ENCODE assay signal across 1 cellular context in the genomic region with DNA sequence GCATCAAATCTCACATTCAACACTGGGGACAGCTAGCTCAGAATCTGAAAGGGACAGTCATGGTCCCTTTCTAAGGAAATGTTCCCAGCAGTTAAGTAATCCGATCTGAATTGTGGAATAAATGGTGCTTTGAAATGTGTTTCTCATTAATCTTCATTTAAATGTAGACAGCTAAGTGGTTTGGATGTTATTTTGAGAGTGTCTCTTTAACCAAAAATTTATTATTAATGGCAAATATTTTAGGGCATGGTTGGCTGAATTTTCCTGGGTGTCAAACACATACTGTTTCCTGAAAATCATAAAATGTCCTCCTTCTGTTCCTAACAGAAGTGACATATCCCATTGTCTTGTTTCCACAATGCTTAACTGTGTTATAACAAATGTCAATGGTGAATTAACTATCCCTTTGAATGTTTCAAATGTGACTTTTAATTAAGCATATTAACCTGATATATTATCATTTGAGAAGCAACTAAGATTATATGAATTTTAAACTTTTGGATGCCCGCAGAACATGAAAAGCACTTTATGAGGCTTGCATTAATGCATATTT.
TF ChIP-seq lines count a peak whose summit lies in the region.

No MANE protein-coding gene starts in this region.

TF ChIP-seq in K562, 482 proteins besides CTCF, POLR2A, EP300 and RAD21 (continued from another document):
- TF ChIP-seq, protein P1, sequence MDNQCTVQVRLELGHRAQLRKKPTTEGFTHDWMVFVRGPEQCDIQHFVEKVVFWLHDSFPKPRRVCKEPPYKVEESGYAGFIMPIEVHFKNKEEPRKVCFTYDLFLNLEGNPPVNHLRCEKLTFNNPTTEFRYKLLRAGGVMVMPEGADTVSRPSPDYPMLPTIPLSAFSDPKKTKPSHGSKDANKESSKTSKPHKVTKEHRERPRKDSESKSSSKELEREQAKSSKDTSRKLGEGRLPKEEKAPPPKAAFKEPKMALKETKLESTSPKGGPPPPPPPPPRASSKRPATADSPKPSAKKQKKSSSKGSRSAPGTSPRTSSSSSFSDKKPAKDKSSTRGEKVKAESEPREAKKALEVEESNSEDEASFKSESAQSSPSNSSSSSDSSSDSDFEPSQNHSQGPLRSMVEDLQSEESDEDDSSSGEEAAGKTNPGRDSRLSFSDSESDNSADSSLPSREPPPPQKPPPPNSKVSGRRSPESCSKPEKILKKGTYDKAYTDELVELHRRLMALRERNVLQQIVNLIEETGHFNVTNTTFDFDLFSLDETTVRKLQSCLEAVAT (IDR thresholded peaks at IDR 0.05) = no peak
- TF ChIP-seq, protein P2, sequence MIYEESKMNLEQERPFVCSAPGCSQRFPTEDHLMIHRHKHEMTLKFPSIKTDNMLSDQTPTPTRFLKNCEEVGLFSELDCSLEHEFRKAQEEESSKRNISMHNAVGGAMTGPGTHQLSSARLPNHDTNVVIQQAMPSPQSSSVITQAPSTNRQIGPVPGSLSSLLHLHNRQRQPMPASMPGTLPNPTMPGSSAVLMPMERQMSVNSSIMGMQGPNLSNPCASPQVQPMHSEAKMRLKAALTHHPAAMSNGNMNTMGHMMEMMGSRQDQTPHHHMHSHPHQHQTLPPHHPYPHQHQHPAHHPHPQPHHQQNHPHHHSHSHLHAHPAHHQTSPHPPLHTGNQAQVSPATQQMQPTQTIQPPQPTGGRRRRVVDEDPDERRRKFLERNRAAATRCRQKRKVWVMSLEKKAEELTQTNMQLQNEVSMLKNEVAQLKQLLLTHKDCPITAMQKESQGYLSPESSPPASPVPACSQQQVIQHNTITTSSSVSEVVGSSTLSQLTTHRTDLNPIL (CRISPR knock-in tag; IDR thresholded peaks at IDR 0.05) = no peak
- TF ChIP-seq ZNF583 (CRISPR knock-in tag; IDR thresholded peaks at IDR 0.05) (no peak), MCM7 (IDR thresholded peaks at IDR 0.05) (no peak), HDGF (IDR thresholded peaks at IDR 0.05) (no peak), SMARCA4 (IDR thresholded peaks at IDR 0.05) (no peak), DDX20 (tag; IDR thresholded peaks at IDR 0.05; ENCODE audit: low read depth) (no peak), TAF7 (tag; IDR thresholded peaks at IDR 0.05) (no peak), MTA3 (IDR thresholded peaks at IDR 0.05; ENCODE audit: borderline replicate concordance) (no peak), EP400 (IDR thresholded peaks at IDR 0.05) (no peak), ZBED1 (IDR thresholded peaks at IDR 0.05) (no peak)
- TF ChIP-seq, protein P3, sequence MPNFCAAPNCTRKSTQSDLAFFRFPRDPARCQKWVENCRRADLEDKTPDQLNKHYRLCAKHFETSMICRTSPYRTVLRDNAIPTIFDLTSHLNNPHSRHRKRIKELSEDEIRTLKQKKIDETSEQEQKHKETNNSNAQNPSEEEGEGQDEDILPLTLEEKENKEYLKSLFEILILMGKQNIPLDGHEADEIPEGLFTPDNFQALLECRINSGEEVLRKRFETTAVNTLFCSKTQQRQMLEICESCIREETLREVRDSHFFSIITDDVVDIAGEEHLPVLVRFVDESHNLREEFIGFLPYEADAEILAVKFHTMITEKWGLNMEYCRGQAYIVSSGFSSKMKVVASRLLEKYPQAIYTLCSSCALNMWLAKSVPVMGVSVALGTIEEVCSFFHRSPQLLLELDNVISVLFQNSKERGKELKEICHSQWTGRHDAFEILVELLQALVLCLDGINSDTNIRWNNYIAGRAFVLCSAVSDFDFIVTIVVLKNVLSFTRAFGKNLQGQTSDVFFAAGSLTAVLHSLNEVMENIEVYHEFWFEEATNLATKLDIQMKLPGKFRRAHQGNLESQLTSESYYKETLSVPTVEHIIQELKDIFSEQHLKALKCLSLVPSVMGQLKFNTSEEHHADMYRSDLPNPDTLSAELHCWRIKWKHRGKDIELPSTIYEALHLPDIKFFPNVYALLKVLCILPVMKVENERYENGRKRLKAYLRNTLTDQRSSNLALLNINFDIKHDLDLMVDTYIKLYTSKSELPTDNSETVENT (CRISPR knock-in tag; IDR thresholded peaks at IDR 0.05) = no peak
TF ChIP-seq in K562: peak in this region for 0.
